In the genomic region with DNA sequence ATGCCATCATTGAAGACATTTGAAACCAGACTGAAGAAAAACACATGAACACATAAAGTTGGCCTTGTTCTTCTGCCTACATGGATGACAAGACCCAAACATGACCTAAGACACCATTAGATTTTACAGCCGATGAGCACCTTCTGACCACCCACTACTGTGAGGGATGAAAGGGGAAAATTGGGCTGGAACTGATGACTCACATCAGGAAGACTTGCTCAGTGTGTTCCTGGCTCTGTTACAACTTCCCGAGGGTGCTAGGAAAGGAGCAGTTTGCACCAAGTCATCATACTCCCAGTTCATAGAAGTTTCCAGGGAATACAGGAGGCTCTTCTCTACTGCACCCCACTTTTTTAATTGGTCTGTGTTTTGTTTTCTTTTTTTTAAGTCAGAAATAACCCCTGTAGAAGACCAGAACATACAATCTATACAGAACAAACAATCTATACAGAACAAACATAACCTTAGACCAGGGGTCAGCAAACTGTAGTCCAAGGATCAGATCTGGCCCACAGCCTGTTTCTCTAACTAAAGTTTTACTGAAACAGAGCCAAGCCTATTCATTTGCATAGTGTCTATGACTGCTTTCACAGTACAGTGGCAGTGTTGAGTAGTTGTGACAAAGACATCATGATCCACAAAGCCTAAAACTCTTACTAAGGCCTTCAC, we compare ENCODE assay signal across 11 cellular contexts. TPM values are rescaled to one million over a fixed set of nuclear protein-coding genes. Genes with fewer than 3 reads are reported as not detected.
DNase-seq lines count a peak whose midpoint lies in the region; ATAC-seq and TF ChIP-seq lines count a peak whose summit lies in the region.
"Had no signal": no experiment of that assay in that cellular context is flagged by ENCODE, and none has a peak within 500 bp of the region (broad histone marks: within the 10 kb centered on the region; RNA-seq: fewer than 3 reads in every experiment).

No MANE protein-coding gene starts in this region.

- H3K36me3 ChIP-seq in mesenchymal stem cell (ENCODE audit: control insufficient read depth in 1 of 2, insufficient read depth in 2 of 2, low read depth in 1 of 2, low read length in 2 of 2) (no peaks in the 10 kb centered on the region), right atrium auricular region (no peaks in the 10 kb centered on the region)

- H3K4me2 ChIP-seq in mesenchymal stem cell (ENCODE audit: low read length, poor library complexity, severe bottlenecking), result no peak overlapping the region

- H3K14ac ChIP-seq in mesenchymal stem cell (ENCODE audit: low read length in 2 of 2), result no peak overlapping the region

- no peak overlapping the region for H3K9ac ChIP-seq in mesenchymal stem cell (ENCODE audit: low read length)

- ATAC-seq in GM18520 (IDR thresholded peaks at IDR 0.05; ENCODE audit: unreplicated experiment), result peak; percentile 65
- peak; percentile 60 for ATAC-seq in HG03565 (IDR thresholded peaks at IDR 0.05; ENCODE audit: unreplicated experiment)
- no peak for ATAC-seq in HG03135 (IDR thresholded peaks at IDR 0.05; ENCODE audit: unreplicated experiment)
- ATAC-seq: naive thymus-derived CD4-positive, alpha-beta T cell had no signal

- H4K8ac ChIP-seq in mesenchymal stem cell (ENCODE audit: low read length), result no peak overlapping the region

- no peak overlapping the region for H2AK5ac ChIP-seq in mesenchymal stem cell (ENCODE audit: low read length, severe bottlenecking)

- H2BK120ac ChIP-seq in mesenchymal stem cell (ENCODE audit: low read depth, low read length), result no peak overlapping the region

- no peak overlapping the region for H2BK15ac ChIP-seq in mesenchymal stem cell (ENCODE audit: low read depth, poor library complexity, severe bottlenecking)

- DNase-seq in astrocyte of the spinal cord (ENCODE audit: low read depth, low spot score) (peak; percentile 63), mesenchymal stem cell (peak; percentile 22), GDM1 (lab: John Stamatoyannopoulos, UW) (no peak), right atrium auricular region (ENCODE audit: low spot score) (no peak)
- DNase-seq in activated CD4-positive, alpha-beta T cell treated with anti-CD3 and anti-CD28 coated beads, Interleukin-2, amount 50 U/mL, for 4 hours, result no peak
- DNase-seq: activated CD4-positive, alpha-beta T cell treated with anti-CD3 and anti-CD28 coated beads for 4 hours; naive thymus-derived CD4-positive, alpha-beta T cell; NCI-H2171 treated with DMSO at 0.1 percent for 48 hours had no signal

- H3K27ac ChIP-seq in mesenchymal stem cell (ENCODE audit: low read length, poor library complexity, severe bottlenecking) (no peak overlapping the region), right atrium auricular region (no peak overlapping the region)

- no peak overlapping the region for H3K4me3 ChIP-seq in astrocyte of the spinal cord (ENCODE audit: low read depth, low read length)
- H3K4me3 ChIP-seq in mesenchymal stem cell (ENCODE audit: insufficient read depth in 1 of 2, low read depth in 1 of 2, low read length in 2 of 2), result no peak overlapping the region
- H3K4me3 ChIP-seq in right atrium auricular region, result no peak overlapping the region

- no peak overlapping the region for H3K4ac ChIP-seq in mesenchymal stem cell (ENCODE audit: low read depth in 1 of 2, low read length in 2 of 2)

- H2BK12ac ChIP-seq in mesenchymal stem cell (ENCODE audit: low read length in 2 of 2), result no peak overlapping the region

- H3K4me1 ChIP-seq in mesenchymal stem cell (ENCODE audit: control insufficient read depth, insufficient read depth, low read depth, low read length), result no peaks in the 10 kb centered on the region
- no peaks in the 10 kb centered on the region for H3K4me1 ChIP-seq in right atrium auricular region

- H2AFZ ChIP-seq in mesenchymal stem cell (ENCODE audit: low read depth, low read length), result no peak overlapping the region

- no peak for TF ChIP-seq CTCF in astrocyte of the spinal cord (IDR thresholded peaks at IDR 0.05; ENCODE audit: low read depth, low read length)
- no peak for TF ChIP-seq CTCF in right atrium auricular region (IDR thresholded peaks at IDR 0.05)

- H4K91ac ChIP-seq in mesenchymal stem cell (ENCODE audit: low read length), result no peak overlapping the region

- 48% methylated on average over 2 of the region's 2 CpGs for WGBS in mesenchymal stem cell

- H2BK5ac ChIP-seq in mesenchymal stem cell (ENCODE audit: low read depth, low read length, poor library complexity, severe bottlenecking), result no peak overlapping the region

- in situ Hi-C loops in astrocyte of the spinal cord (cut with HindIII; ENCODE audit: low sequenced_read_pairs), result no loop called here

- H3K18ac ChIP-seq in mesenchymal stem cell (ENCODE audit: low read depth in 1 of 2, low read length in 2 of 2), result no peak overlapping the region

- no peaks in the 10 kb centered on the region for H3K79me1 ChIP-seq in mesenchymal stem cell (replicated peaks; ENCODE audit: low read length, poor library complexity, severe bottlenecking)

- no peaks in the 10 kb centered on the region for H3K27me3 ChIP-seq in mesenchymal stem cell (ENCODE audit: control insufficient read depth in 1 of 2, insufficient read depth in 1 of 2, low read length in 2 of 2)
- H3K27me3 ChIP-seq in right atrium auricular region, result no peaks in the 10 kb centered on the region

- H3K23ac ChIP-seq in mesenchymal stem cell (ENCODE audit: low read length in 2 of 2), result no peak overlapping the region

- H3K9me3 ChIP-seq in mesenchymal stem cell (ENCODE audit: control insufficient read depth, low read length), result no peaks in the 10 kb centered on the region
- H3K9me3 ChIP-seq in right atrium auricular region, result no peaks in the 10 kb centered on the region

RNA-seq across cellular contexts. Expression of gene BTC, which starts 25.3 kb away (rescaled TPM):
- 0.04 TPM for polyA plus RNA-seq in mesenchymal stem cell (2013, experiment 1 of 2)
- polyA plus RNA-seq in mesenchymal stem cell (2013, experiment 2 of 2), result 0.10 TPM
- under 1 TPM in 1 of 2 donors, not detected in 1; 0.12 TPM for total RNA-seq in right atrium auricular region
- total RNA-seq: naive thymus-derived CD4-positive, alpha-beta T cell had no signal
- polyA plus RNA-seq: naive thymus-derived CD4-positive, alpha-beta T cell had no signal

Comparison
In these comparisons a context has a peak if more than half of its experiments do, and no peak if none do; other contexts are left out.
1. DNase-seq: peak in astrocyte of the spinal cord (single experiment) and mesenchymal stem cell (single experiment); none in GDM1 (single experiment), right atrium auricular region (single experiment) and activated CD4-positive, alpha-beta T cell treated with anti-CD3 and anti-CD28 coated beads, Interleukin-2, amount 50 U/mL, for 4 hours (0 of 2).